In genomic region chr2:172461591-172462392, GRCh38 we compare ENCODE assay signal across 8 cellular contexts. TPM values are rescaled to one million over a fixed set of nuclear protein-coding genes. Genes with fewer than 3 reads are reported as not detected.
DNase-seq lines count a peak whose midpoint lies in the region; ATAC-seq and TF ChIP-seq lines count a peak whose summit lies in the region.

No MANE protein-coding gene starts in this region.

- no peak overlapping the region for H3K4me3 ChIP-seq in DND-41 (ENCODE audit: low read depth in 1 of 2, low read length in 2 of 2)
- peak overlapping the region; percentile 16; the same call in 1 of the 2 replicates for H3K4me3 ChIP-seq in OCI-LY3 (ENCODE audit: low read length)
- H3K4me3 ChIP-seq in fibroblast of pulmonary artery (replicated peaks; ENCODE audit: low read depth, low read length), result no peak overlapping the region
- H3K4me3 ChIP-seq in transverse colon, result no peak overlapping the region

- peak; percentile 58 for DNase-seq in DND-41
- DNase-seq in activated T-cell treated with anti-CD3 and anti-CD28 coated beads, Interleukin-2, amount 50 U/mL, for 48 hours, result peak; percentile 82 to 86
- DNase-seq in fibroblast of pulmonary artery (ENCODE audit: low read depth), result peak; percentile 50
- no peak for DNase-seq in omental fat pad (ENCODE audit: low spot score)
- peak; percentile 84 for DNase-seq in transverse colon
- DNase-seq in cortex of kidney (lab: John Stamatoyannopoulos, UW), result no peak

- H3K79me2 ChIP-seq in DND-41 (ENCODE audit: insufficient read depth, low read length), result no peaks in the 10 kb centered on the region
- H3K79me2 ChIP-seq in OCI-LY3 (ENCODE audit: low read length), result no peaks in the 10 kb centered on the region

- TF ChIP-seq CTCF in DND-41 (IDR thresholded peaks at IDR 0.05; ENCODE audit: borderline replicate concordance, extremely low read depth, low read length, poor library complexity, severe bottlenecking), result peak; percentile 81
- TF ChIP-seq CTCF in OCI-LY3 (IDR thresholded peaks at IDR 0.05; ENCODE audit: low read depth, low read length), result peak; percentile 88
- TF ChIP-seq CTCF in fibroblast of pulmonary artery (IDR thresholded peaks at IDR 0.05; ENCODE audit: low read length, missing control alignments), result peak; percentile 83
- TF ChIP-seq CTCF in omental fat pad (IDR thresholded peaks at IDR 0.05), result no peak
- TF ChIP-seq CTCF in transverse colon (IDR thresholded peaks at IDR 0.05), result peak; percentile 70 to 90 (median 78)

- in situ Hi-C loops in transverse colon (cut with MboI; ENCODE audit: low pct_ligation_motif_present in 1 of 4, low pct_unique_long_range_greater_than_20kb in 1 of 4, low sequenced_read_pairs in 3 of 4), result loop anchor here in 3 of 4 donors (10.0 kb wide), 1 partner anchor 287 kb away; no protein-coding TSS in a partner anchor

- TF ChIP-seq POLR2A in transverse colon (IDR thresholded peaks at IDR 0.05), result no peak

- H3K4me1 ChIP-seq in DND-41 (ENCODE audit: insufficient read depth, low read length) (peaks cover 50% of the 10 kb centered on the region), OCI-LY3 (ENCODE audit: low read length) (peaks cover 15% of the 10 kb centered on the region; the same call in 1 of the 2 replicates), transverse colon (peaks cover 35 to 79% (median 57%) of the 10 kb centered on the region in 4 donors)

- H2AFZ ChIP-seq in DND-41 (ENCODE audit: low read depth, low read length) (no peak overlapping the region), OCI-LY3 (ENCODE audit: low read depth, low read length) (peak overlapping the region; percentile 9; the same call in 1 of the 2 replicates)

- H3K36me3 ChIP-seq in DND-41 (ENCODE audit: insufficient read depth, low read length) (no peaks in the 10 kb centered on the region), OCI-LY3 (replicated peaks; ENCODE audit: low read depth, low read length) (no peaks in the 10 kb centered on the region), transverse colon (no peaks in the 10 kb centered on the region)

- intact Hi-C loops in transverse colon (cut with DNase I; ENCODE audit: low total_unique reads), result loop anchor here (10.0 kb wide), 2 partner anchors 243 to 887 kb away; no protein-coding TSS in a partner anchor

- no peaks in the 10 kb centered on the region for H4K20me1 ChIP-seq in DND-41 (ENCODE audit: insufficient read depth, low read length)
- peaks cover 4% of the 10 kb centered on the region; the same call in 1 of the 2 replicates for H4K20me1 ChIP-seq in OCI-LY3 (ENCODE audit: insufficient read depth, low read length)

- 17% methylated on average over 12 of the region's 12 CpGs; no CpG with 5 or more reads in 1 of the 2 donors for WGBS in transverse colon (ENCODE audit: low coverage in 1 of 2), 2 donors

- no peaks in the 10 kb centered on the region for H3K9me3 ChIP-seq in DND-41 (ENCODE audit: insufficient read depth, low read length, severe bottlenecking)
- H3K9me3 ChIP-seq in OCI-LY3 (ENCODE audit: insufficient read depth, low read length), result no peaks in the 10 kb centered on the region
- H3K9me3 ChIP-seq in transverse colon, result no peaks in the 10 kb centered on the region

- H3K4me2 ChIP-seq in DND-41 (ENCODE audit: insufficient read depth, low read length) (no peak overlapping the region), OCI-LY3 (ENCODE audit: low read length) (peak overlapping the region; percentile 66)

- H3K27me3 ChIP-seq in DND-41 (ENCODE audit: insufficient read depth, low read length, poor library complexity), result no peaks in the 10 kb centered on the region
- peaks cover 52% of the 10 kb centered on the region for H3K27me3 ChIP-seq in OCI-LY3 (ENCODE audit: low read depth, low read length)
- no peaks in the 10 kb centered on the region for H3K27me3 ChIP-seq in transverse colon

- no peak for TF ChIP-seq EP300 in transverse colon (IDR thresholded peaks at IDR 0.05; ENCODE audit: low read depth)

- H3K9ac ChIP-seq in DND-41 (ENCODE audit: low read depth, low read length) (no peak overlapping the region), OCI-LY3 (ENCODE audit: low read length) (no peak overlapping the region)

- ATAC-seq in DND-41 (ENCODE audit: insufficient read depth, low read depth) (peak; percentile 35), HG03439 (IDR thresholded peaks at IDR 0.05; ENCODE audit: unreplicated experiment) (peak; percentile 46), omental fat pad (ENCODE audit: low FRiP score) (peak; percentile 75)

- H3K27ac ChIP-seq in DND-41 (ENCODE audit: low read length) (no peak overlapping the region), OCI-LY3 (ENCODE audit: low read length) (no peak overlapping the region), transverse colon (peak overlapping the region; percentile 81 to 90 (median 85))

RNA-seq across cellular contexts. Expression of gene ITGA6, which starts 34.4 kb away (rescaled TPM):
- total RNA-seq in omental fat pad (100 to 1,000 TPM in 1 of 4 donors, 10 to 100 TPM in 3; 42.3 to 254 (median 93.9) TPM), transverse colon (100 to 1,000 TPM in 3 of 4 donors, 10 to 100 TPM in 1; 80.4 to 267 (median 207) TPM)

Comparison
In these comparisons a context has a peak if more than half of its experiments do, and no peak if none do; other contexts are left out.
1. DNase-seq: peak in DND-41 (single experiment), activated T-cell treated with anti-CD3 and anti-CD28 coated beads, Interleukin-2, amount 50 U/mL, for 48 hours (2 of 2), fibroblast of pulmonary artery (single experiment) and transverse colon (single experiment); none in omental fat pad (single experiment) and cortex of kidney (single experiment).
2. H3K27ac ChIP-seq: peak in transverse colon (4 of 4); none in DND-41 (single experiment) and OCI-LY3 (single experiment).
3. CTCF ChIP-seq: peak in DND-41 (single experiment), OCI-LY3 (single experiment), fibroblast of pulmonary artery (single experiment) and transverse colon (5 of 5); none in omental fat pad (0 of 3).
4. Peak in every context shown above with its lines, with median percentiles within 50 percentile points of each other: ATAC-seq.